21 cellular contexts compared by ENCODE assay signal in the genomic region with DNA sequence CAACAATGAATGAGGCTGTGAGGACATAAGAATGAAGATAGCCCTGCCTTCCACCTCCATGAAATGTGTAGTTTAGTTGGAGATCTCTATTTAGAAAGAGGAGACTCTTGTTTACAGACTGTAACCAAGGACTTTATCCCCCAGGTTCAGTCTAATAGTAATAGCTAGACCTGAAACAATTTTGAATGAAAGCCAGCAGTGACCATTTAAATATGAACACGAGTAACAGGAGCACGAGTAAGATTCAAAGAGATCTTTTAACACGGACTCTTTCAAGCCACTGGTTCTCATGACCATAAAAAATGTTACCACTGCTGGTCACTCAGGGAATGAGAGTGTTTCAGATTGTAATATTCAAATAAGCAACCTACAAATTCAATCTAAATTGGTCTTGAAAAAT.
"Had no signal": no experiment of that assay in that cellular context is flagged by ENCODE, and none has a peak within 500 bp of the region (broad histone marks: within the 10 kb centered on the region; RNA-seq: fewer than 3 reads in every experiment).

No MANE protein-coding gene starts in this region.

- H3K27ac ChIP-seq: dorsolateral prefrontal cortex, heart left ventricle, neural progenitor cell, pancreas, psoas muscle, right atrium auricular region, sigmoid colon, skin epidermis had no signal

- H2AFZ ChIP-seq: neural progenitor cell had no signal

- DNase-seq: cortex of kidney; dorsolateral prefrontal cortex; effector CD8-positive, alpha-beta T cell; heart left ventricle; hippocampal formation; kidney glomerular epithelial cell; mucosa of descending colon; natural killer cell; nucleus accumbens; pancreas; psoas muscle; sigmoid colon; stimulated activated CD4-positive, alpha-beta T cell treated with anti-CD3 and anti-CD28 coated beads, Interleukin-2, amount 100 ng/mL, for 24 hours; stimulated activated CD4-positive, alpha-beta T cell treated with anti-CD3 and anti-CD28 coated beads, Interleukin-4, amount 100 ng/mL, for 4 hours; stimulated activated naive B cell treated with anti-CD40 and anti-IgM and Interleukin-4, amounts not matched to agents 10 μg/mL and 1 μg/mL and 100 μg/mL, for 72 hours had no signal

- H3K4me2 ChIP-seq: neural progenitor cell had no signal

- H3K9me3 ChIP-seq: heart left ventricle, mucosa of descending colon, pancreas, psoas muscle, right atrium auricular region, sigmoid colon had no signal

- H3K9me3 Mint-ChIP-seq: natural killer cell; neural progenitor cell; stimulated activated naive B cell treated with anti-CD40 and anti-IgM and Interleukin-4, amounts not matched to agents 10 μg/mL and 1 μg/mL and 100 μg/mL, for 72 hours had no signal

- H3K36me3 ChIP-seq: heart left ventricle, neural progenitor cell, pancreas, right atrium auricular region, sigmoid colon had no signal

- H3K27me3 Mint-ChIP-seq: type B pancreatic cell had no signal

- H3K4me3 Mint-ChIP-seq: natural killer cell; neural progenitor cell; stimulated activated naive B cell treated with anti-CD40 and anti-IgM and Interleukin-4, amounts not matched to agents 10 μg/mL and 1 μg/mL and 100 μg/mL, for 72 hours; type B pancreatic cell had no signal

- H3K27me3 ChIP-seq: dorsolateral prefrontal cortex, heart left ventricle, neural progenitor cell, pancreas, right atrium auricular region, sigmoid colon had no signal

- FAIRE-seq: frontal cortex, pancreas, urothelium cell line had no signal

- H3K36me3 Mint-ChIP-seq: natural killer cell; neural progenitor cell; stimulated activated naive B cell treated with anti-CD40 and anti-IgM and Interleukin-4, amounts not matched to agents 10 μg/mL and 1 μg/mL and 100 μg/mL, for 72 hours; type B pancreatic cell had no signal

- H3K4me3 ChIP-seq: dorsolateral prefrontal cortex, heart left ventricle, mucosa of descending colon, neural progenitor cell, pancreas, psoas muscle, right atrium auricular region, sigmoid colon, skin epidermis had no signal

- ATAC-seq: heart left ventricle; mucosa of descending colon; natural killer cell; pancreas; psoas muscle; stimulated activated naive B cell treated with anti-CD40 and anti-IgM and Interleukin-4, amounts not matched to agents 10 μg/mL and 1 μg/mL and 100 μg/mL, for 72 hours had no signal

- H3K4me1 ChIP-seq: pancreas had no signal

- H3K27ac Mint-ChIP-seq: neural progenitor cell; stimulated activated naive B cell treated with anti-CD40 and anti-IgM and Interleukin-4, amounts not matched to agents 10 μg/mL and 1 μg/mL and 100 μg/mL, for 72 hours; type B pancreatic cell had no signal
